In genomic region chr16:78128920-78129319, GRCh38 we compare ENCODE assay signal across 20 cellular contexts. TPM values are rescaled to one million over a fixed set of nuclear protein-coding genes. Genes with fewer than 3 reads are reported as not detected.
DNase-seq lines count a peak whose midpoint lies in the region; ATAC-seq and TF ChIP-seq lines count a peak whose summit lies in the region.
"Had no signal": no experiment of that assay in that cellular context is flagged by ENCODE, and none has a peak within 500 bp of the region (broad histone marks: within the 10 kb centered on the region; RNA-seq: fewer than 3 reads in every experiment).

No MANE protein-coding gene starts in this region.

- H2AFZ ChIP-seq in mesenchymal stem cell (ENCODE audit: low read depth, low read length), result no peak overlapping the region

- H2BK15ac ChIP-seq in mesenchymal stem cell (ENCODE audit: low read depth, poor library complexity, severe bottlenecking), result no peak overlapping the region

- H3K36me3 ChIP-seq in mesenchymal stem cell (ENCODE audit: control insufficient read depth in 1 of 2, insufficient read depth in 2 of 2, low read depth in 1 of 2, low read length in 2 of 2) (peaks cover 0 to 3% of the 10 kb centered on the region in 2 experiments), subcutaneous abdominal adipose tissue (ENCODE audit: control insufficient read depth in 5 of 5, insufficient read depth in 5 of 5, low read length in 5 of 5) (peaks cover 0 to 3% (median 0%) of the 10 kb centered on the region in 5 donors)

- CTCF ChIA-PET in activated CD8-positive, alpha-beta T cell treated with anti-CD3 and anti-CD28 coated beads for 36 hours (lab: Charles Lee), result interaction anchor here (0.8 kb wide), 1 partner anchor 29 kb away, joined by 3 read pairs; no protein-coding TSS in a partner anchor

- no peaks in the 10 kb centered on the region for H3K27me3 Mint-ChIP-seq in activated CD8-positive, alpha-beta T cell treated with anti-CD3 and anti-CD28 coated beads for 36 hours

- ATAC-seq in Right ventricle myocardium inferior (peak; percentile 66), HG03135 (IDR thresholded peaks at IDR 0.05; ENCODE audit: unreplicated experiment) (no peak)
- no peak for ATAC-seq in activated CD8-positive, alpha-beta T cell treated with anti-CD3 and anti-CD28 coated beads for 36 hours
- ATAC-seq: CD8-positive, alpha-beta T cell had no signal

- H3K14ac ChIP-seq in mesenchymal stem cell (ENCODE audit: low read length in 2 of 2), result no peak overlapping the region

- H3K9ac ChIP-seq in mesenchymal stem cell (ENCODE audit: low read length) (peak overlapping the region; percentile 43), subcutaneous abdominal adipose tissue (ENCODE audit: low read length in 5 of 5) (peak overlapping the region in 1 of 5 donors; percentile 17)

- H4K91ac ChIP-seq in mesenchymal stem cell (ENCODE audit: low read length), result no peak overlapping the region

- no peak overlapping the region for H3K4ac ChIP-seq in mesenchymal stem cell (ENCODE audit: low read depth in 1 of 2, low read length in 2 of 2)

- no peak overlapping the region for H3K27ac ChIP-seq in mesenchymal stem cell (ENCODE audit: low read length, poor library complexity, severe bottlenecking)
- H3K27ac ChIP-seq in subcutaneous abdominal adipose tissue (ENCODE audit: low read depth, low read length), result no peak overlapping the region
- H3K27ac ChIP-seq: HL-60 had no signal

- no peak overlapping the region for H2BK5ac ChIP-seq in mesenchymal stem cell (ENCODE audit: low read depth, low read length, poor library complexity, severe bottlenecking)

- intact Hi-C loops in Right ventricle myocardium inferior (cut with DNase I) (loop anchor here (5.0 to 10.0 kb wide), 2 partner anchors 308 to 626 kb away; no protein-coding TSS in a partner anchor), cardiac septum (cut with DNase I) (loop anchor here (10.0 kb wide), 1 partner anchor 376 kb away; no protein-coding TSS in a partner anchor)
- intact Hi-C loops in activated CD8-positive, alpha-beta T cell treated with anti-CD3 and anti-CD28 coated beads for 36 hours (cut with micrococcal nuclease), result loop anchor here (10.0 kb wide), 1 partner anchor 1476 kb away; the partner anchor contains the start of gene MAF

- H3K4me1 Mint-ChIP-seq in activated CD8-positive, alpha-beta T cell treated with anti-CD3 and anti-CD28 coated beads for 36 hours (ENCODE audit: low read depth), result no peaks in the 10 kb centered on the region

- no peak overlapping the region for H3K18ac ChIP-seq in mesenchymal stem cell (ENCODE audit: low read depth in 1 of 2, low read length in 2 of 2)

- H4K8ac ChIP-seq in mesenchymal stem cell (ENCODE audit: low read length), result no peak overlapping the region

- H3K9me3 ChIP-seq in mesenchymal stem cell (ENCODE audit: control insufficient read depth, low read length), result peaks cover 3% of the 10 kb centered on the region
- peaks cover 0 to 6% (median 0%) of the 10 kb centered on the region in 5 donors for H3K9me3 ChIP-seq in subcutaneous abdominal adipose tissue (ENCODE audit: control insufficient read depth in 5 of 5, low read length in 5 of 5)

- no peak overlapping the region for H3K23ac ChIP-seq in mesenchymal stem cell (ENCODE audit: low read length in 2 of 2)

- H3K4me3 ChIP-seq in fibroblast of the aortic adventitia (ENCODE audit: low read depth, low read length) (no peak overlapping the region), mesenchymal stem cell (ENCODE audit: insufficient read depth in 1 of 2, low read depth in 1 of 2, low read length in 2 of 2) (peak overlapping the region in 1 of 2 experiments; percentile 34), subcutaneous abdominal adipose tissue (ENCODE audit: low read depth in 1 of 5, low read length in 5 of 5) (peak overlapping the region in 4 of 5 donors; percentile 30 to 39 (median 34))

- no peaks in the 10 kb centered on the region for H3K4me1 ChIP-seq in mesenchymal stem cell (ENCODE audit: control insufficient read depth, insufficient read depth, low read depth, low read length)
- peaks cover 8 to 29% (median 19%) of the 10 kb centered on the region in 5 donors for H3K4me1 ChIP-seq in subcutaneous abdominal adipose tissue (ENCODE audit: control insufficient read depth in 5 of 5, insufficient read depth in 5 of 5, low read length in 5 of 5)

- no peak overlapping the region for H3K4me2 ChIP-seq in mesenchymal stem cell (ENCODE audit: low read length, poor library complexity, severe bottlenecking)

- 97% methylated on average over 9 of the region's 9 CpGs for WGBS in mesenchymal stem cell

- H3K27me3 ChIP-seq in mesenchymal stem cell (ENCODE audit: control insufficient read depth in 1 of 2, insufficient read depth in 1 of 2, low read length in 2 of 2), result no peaks in the 10 kb centered on the region
- no peaks in the 10 kb centered on the region for H3K27me3 ChIP-seq in subcutaneous abdominal adipose tissue (ENCODE audit: control insufficient read depth in 5 of 5, insufficient read depth in 4 of 5, low read length in 5 of 5)

- no peak overlapping the region for H2BK12ac ChIP-seq in mesenchymal stem cell (ENCODE audit: low read length in 2 of 2)

- no peak for DNase-seq in Right ventricle myocardium inferior (ENCODE audit: missing footprints)
- DNase-seq in cardiac septum (ENCODE audit: low spot score), result no peak
- DNase-seq in fibroblast of the aortic adventitia (ENCODE audit: low read depth), result peak; percentile 12
- DNase-seq in mesenchymal stem cell, result no peak
- no peak for DNase-seq in pons (ENCODE audit: low spot score)
- no peak for DNase-seq in activated CD8-positive, alpha-beta T cell treated with anti-CD3 and anti-CD28 coated beads for 36 hours
- DNase-seq: 8988T; CD8-positive, alpha-beta T cell; GF-D8; HCEC 1CT; NCI-H1417; NCI-H2029; NCI-H2171 treated with DMSO at 0.1 percent for 48 hours; NCI-H446 treated with DMSO at 0.1 percent for 48 hours; NK-92 treated with Interleukin-12 subunit alpha and Interleukin-12 subunit beta, amount 100 ng/mL, for 24 hours; OCI-M1; RPMI8226 had no signal

- POLR2A ChIA-PET in activated CD8-positive, alpha-beta T cell treated with anti-CD3 and anti-CD28 coated beads for 36 hours (lab: Charles Lee), result no interaction called here

- no peak for TF ChIP-seq CTCF in fibroblast of the aortic adventitia (IDR thresholded peaks at IDR 0.05; ENCODE audit: insufficient read depth, low read length)
- no peak for TF ChIP-seq CTCF in activated CD8-positive, alpha-beta T cell treated with anti-CD3 and anti-CD28 coated beads for 36 hours (IDR thresholded peaks at IDR 0.05)

- H3K9me3 Mint-ChIP-seq in activated CD8-positive, alpha-beta T cell treated with anti-CD3 and anti-CD28 coated beads for 36 hours, result no peaks in the 10 kb centered on the region

- no peak overlapping the region for H2AK5ac ChIP-seq in mesenchymal stem cell (ENCODE audit: low read length, severe bottlenecking)

- no peak overlapping the region for H3K27ac Mint-ChIP-seq in activated CD8-positive, alpha-beta T cell treated with anti-CD3 and anti-CD28 coated beads for 36 hours
- H3K27ac Mint-ChIP-seq: CD8-positive, alpha-beta T cell had no signal

- peaks cover 14% of the 10 kb centered on the region for H3K36me3 Mint-ChIP-seq in activated CD8-positive, alpha-beta T cell treated with anti-CD3 and anti-CD28 coated beads for 36 hours (ENCODE audit: low read depth)

- no peaks in the 10 kb centered on the region for H3K79me1 ChIP-seq in mesenchymal stem cell (replicated peaks; ENCODE audit: low read length, poor library complexity, severe bottlenecking)

- no peak overlapping the region for H3K4me3 Mint-ChIP-seq in activated CD8-positive, alpha-beta T cell treated with anti-CD3 and anti-CD28 coated beads for 36 hours
- H3K4me3 Mint-ChIP-seq: CD8-positive, alpha-beta T cell had no signal

- no peak overlapping the region for H2BK120ac ChIP-seq in mesenchymal stem cell (ENCODE audit: low read depth, low read length)

RNA-seq across cellular contexts. Expression of gene WWOX, which starts 29.5 kb away (rescaled TPM):
- 13.1 TPM for total RNA-seq in Right ventricle myocardium inferior
- 8.6 TPM for total RNA-seq in cardiac septum
- total RNA-seq in fibroblast of the aortic adventitia (ENCODE audit: low replicate concordance), result 24.2 and 92.8 TPM in 2 replicates
- 10.3 TPM for polyA plus RNA-seq in mesenchymal stem cell (2013, experiment 1 of 2)
- polyA plus RNA-seq in mesenchymal stem cell (2013, experiment 2 of 2), result 7.8 TPM
- total RNA-seq in activated CD8-positive, alpha-beta T cell treated with anti-CD3 and anti-CD28 coated beads for 36 hours, result 10 to 100 TPM; 19.1 to 23.7 TPM
